Comparison of ENCODE assay signal across 35 cellular contexts in genomic region chr13:99759163-99759552, GRCh38.
"Had no signal": no experiment of that assay in that cellular context is flagged by ENCODE, and none has a peak within 500 bp of the region (broad histone marks: within the 10 kb centered on the region; RNA-seq: fewer than 3 reads in every experiment).

No MANE protein-coding gene starts in this region.

- H3K9me3 ChIP-seq: adrenal gland had no signal

- ATAC-seq: activated naive CD8-positive, alpha-beta T cell treated with anti-CD3 and anti-CD28 coated beads, Interleukin-2, amount 50 U/mL, for 24 hours; activated T-cell treated with anti-CD3 and anti-CD28 coated beads, Interleukin-2, amount 50 U/mL, for 4 hours; activated T-cell treated with anti-CD3 and anti-CD28 coated beads, Interleukin-2, amount 50 U/mL, for 72 hours; activated T-helper 17 cell treated with anti-CD3 and anti-CD28 coated beads, Interleukin-2, amount 50 U/mL, for 72 hours; body of pancreas had no signal

- H3K4me3 Mint-ChIP-seq: activated naive CD4-positive, alpha-beta T cell treated with anti-CD3 and anti-CD28 coated beads for 36 hours; activated naive CD4-positive, alpha-beta T cell treated with anti-CD3 and anti-CD28 coated beads, Interleukin-2, amount 10 ng/mL, durations not matched to agents 7 days and 5 days; activated naive CD4-positive, alpha-beta T cell treated with anti-CD3 and anti-CD28 coated beads, Interleukin-2, amount 50 U/mL, for 24 hours; activated naive CD8-positive, alpha-beta T cell; activated naive CD8-positive, alpha-beta T cell treated with anti-CD3 and anti-CD28 coated beads for 36 hours; activated naive CD8-positive, alpha-beta T cell treated with anti-CD3 and anti-CD28 coated beads, Interleukin-2, amount 10 ng/mL, durations not matched to agents 7 days and 5 days; activated naive CD8-positive, alpha-beta T cell treated with anti-CD3 and anti-CD28 coated beads, Interleukin-2, amount 50 U/mL, for 24 hours; activated T-cell treated with anti-CD3 and anti-CD28 coated beads, Interleukin-2, amount 50 U/mL, for 4 hours; activated T-cell treated with anti-CD3 and anti-CD28 coated beads, Interleukin-2, amount 50 U/mL, for 72 hours; activated T-helper 1 cell treated with anti-CD3 and anti-CD28 coated beads, Interleukin-12 subunit alpha, Interleukin-12 subunit beta, Interleukin-2, Interleukin-4 antibody, amounts not matched to agents 30 ng/mL and 10 ng/mL and 1 ng/mL, durations not matched to agents 14 hours and 24 hours and 36 hours; activated T-helper 17 cell treated with anti-CD3 and anti-CD28 coated beads, Interleukin-2, amount 50 U/mL, for 72 hours; brain; central memory CD8-positive, alpha-beta T cell had no signal

- DNase-seq: activated effector memory CD4-positive, alpha-beta T cell treated with anti-CD3 and anti-CD28 coated beads, Interleukin-2, amount 50 U/mL, for 16 hours; activated effector memory CD4-positive, alpha-beta T cell treated with Interleukin-2 at 50 U/mL for 16 hours; activated gamma-delta T cell; activated gamma-delta T cell treated with Interleukin-2 at 50 U/mL for 16 hours; activated naive CD4-positive, alpha-beta T cell; activated naive CD4-positive, alpha-beta T cell treated with anti-CD3 and anti-CD28 coated beads for 36 hours; activated naive CD4-positive, alpha-beta T cell treated with anti-CD3 and anti-CD28 coated beads, Interleukin-2, amount 10 ng/mL, durations not matched to agents 7 days and 5 days; activated naive CD4-positive, alpha-beta T cell treated with anti-CD3 and anti-CD28 coated beads, Interleukin-2, amount 50 U/mL, for 16 hours; activated naive CD4-positive, alpha-beta T cell treated with Interleukin-2 at 50 U/mL for 16 hours; activated naive CD8-positive, alpha-beta T cell treated with anti-CD3 and anti-CD28 coated beads for 36 hours; activated naive CD8-positive, alpha-beta T cell treated with anti-CD3 and anti-CD28 coated beads, Interleukin-2, amount 10 ng/mL, durations not matched to agents 7 days and 5 days; activated naive CD8-positive, alpha-beta T cell treated with anti-CD3 and anti-CD28 coated beads, Interleukin-2, amount 50 U/mL, for 24 hours; activated T-cell treated with anti-CD3 and anti-CD28 coated beads, Interleukin-2, amount 50 U/mL, for 4 hours; activated T-cell treated with anti-CD3 and anti-CD28 coated beads, Interleukin-2, amount 50 U/mL, for 48 hours; activated T-cell treated with anti-CD3 and anti-CD28 coated beads, Interleukin-2, amount 50 U/mL, for 72 hours; adrenal gland; amniotic stem cell; aorta; body of pancreas; brain microvascular endothelial cell; central memory CD4-positive, alpha-beta T cell had no signal

- H3K27ac Mint-ChIP-seq: activated naive CD4-positive, alpha-beta T cell treated with anti-CD3 and anti-CD28 coated beads for 36 hours; activated naive CD4-positive, alpha-beta T cell treated with anti-CD3 and anti-CD28 coated beads, Interleukin-2, amount 10 ng/mL, durations not matched to agents 7 days and 5 days; activated naive CD4-positive, alpha-beta T cell treated with anti-CD3 and anti-CD28 coated beads, Interleukin-2, amount 50 U/mL, for 24 hours; activated naive CD4-positive, alpha-beta T cell treated with anti-CD3 and anti-CD28 coated beads, Interleukin-2, amount 50 U/mL, for 72 hours; activated naive CD8-positive, alpha-beta T cell; activated naive CD8-positive, alpha-beta T cell treated with anti-CD3 and anti-CD28 coated beads for 36 hours; activated naive CD8-positive, alpha-beta T cell treated with anti-CD3 and anti-CD28 coated beads, Interleukin-2, amount 10 ng/mL, durations not matched to agents 7 days and 5 days; activated naive CD8-positive, alpha-beta T cell treated with anti-CD3 and anti-CD28 coated beads, Interleukin-2, amount 50 U/mL, for 24 hours; activated T-cell treated with anti-CD3 and anti-CD28 coated beads, Interleukin-2, amount 50 U/mL, for 72 hours; activated T-helper 1 cell treated with anti-CD3 and anti-CD28 coated beads, Interleukin-12 subunit alpha, Interleukin-12 subunit beta, Interleukin-2, Interleukin-4 antibody, amounts not matched to agents 30 ng/mL and 10 ng/mL and 1 ng/mL, durations not matched to agents 14 hours and 24 hours and 36 hours; activated T-helper 17 cell treated with anti-CD3 and anti-CD28 coated beads, Interleukin-2, amount 50 U/mL, for 72 hours; activated T-helper 2 cell treated with anti-CD3 and anti-CD28 coated beads, Interferon-gamma antibody, Interleukin-2, Interleukin-4, amounts not matched to agents 10 μg/mL and 5 μg/mL and 100 μg/mL, durations not matched to agents 14 hours and 24 hours and 36 hours; brain had no signal

- H3K4me1 ChIP-seq: adrenal gland, ascending aorta, body of pancreas, breast epithelium had no signal

- H3K4me3 ChIP-seq: adrenal gland, ascending aorta, body of pancreas, breast epithelium, cardiac muscle cell had no signal

- H3K36me3 ChIP-seq: adrenal gland, ascending aorta, brain microvascular endothelial cell, breast epithelium, cardiac muscle cell had no signal

- H3K27me3 ChIP-seq: adrenal gland, ascending aorta, body of pancreas, brain microvascular endothelial cell, breast epithelium, cardiac muscle cell had no signal

- FAIRE-seq: astrocyte, bronchial epithelial cell, colon had no signal

- H3K27me3 Mint-ChIP-seq: activated naive CD4-positive, alpha-beta T cell treated with anti-CD3 and anti-CD28 coated beads, Interleukin-2, amount 10 ng/mL, durations not matched to agents 7 days and 5 days; activated naive CD4-positive, alpha-beta T cell treated with anti-CD3 and anti-CD28 coated beads, Interleukin-2, amount 50 U/mL, for 24 hours; activated naive CD8-positive, alpha-beta T cell; activated naive CD8-positive, alpha-beta T cell treated with anti-CD3 and anti-CD28 coated beads for 36 hours; activated naive CD8-positive, alpha-beta T cell treated with anti-CD3 and anti-CD28 coated beads, Interleukin-2, amount 10 ng/mL, durations not matched to agents 7 days and 5 days; activated naive CD8-positive, alpha-beta T cell treated with anti-CD3 and anti-CD28 coated beads, Interleukin-2, amount 50 U/mL, for 24 hours; activated T-helper 17 cell treated with anti-CD3 and anti-CD28 coated beads, Interleukin-2, amount 50 U/mL, for 72 hours; central memory CD8-positive, alpha-beta T cell had no signal

- H3K27ac ChIP-seq: adrenal gland, ascending aorta, body of pancreas, brain microvascular endothelial cell, breast epithelium, cardiac muscle cell had no signal

- H3K4me1 Mint-ChIP-seq: activated naive CD4-positive, alpha-beta T cell treated with anti-CD3 and anti-CD28 coated beads, Interleukin-2, amount 10 ng/mL, durations not matched to agents 7 days and 5 days; activated naive CD8-positive, alpha-beta T cell treated with anti-CD3 and anti-CD28 coated beads, Interleukin-2, amount 50 U/mL, for 24 hours; brain had no signal
